18 cellular contexts compared by ENCODE assay signal in genomic region chr1:9133870-9134269, GRCh38.
"Had no signal": no experiment of that assay in that cellular context is flagged by ENCODE, and none has a peak within 500 bp of the region (broad histone marks: within the 10 kb centered on the region; RNA-seq: fewer than 3 reads in every experiment).

No MANE protein-coding gene starts in this region.

- H3K4me1 ChIP-seq: foreskin keratinocyte, lower lobe of right lung had no signal

- DNase-seq: dermis blood vessel endothelial cell; dorsolateral prefrontal cortex; effector CD4-positive, alpha-beta T cell; effector memory CD4-positive, alpha-beta T cell; foreskin keratinocyte; hippocampal formation; left cardiac atrium; mesenchymal stem cell; mucosa of descending colon; naive B cell had no signal

- H3K4me3 ChIP-seq: coronary artery, dorsolateral prefrontal cortex, esophagus muscularis mucosa, gastroesophageal sphincter, heart left ventricle, left lung, lower lobe of right lung, mucosa of descending colon had no signal

- H3K36me3 ChIP-seq: esophagus muscularis mucosa, gastroesophageal sphincter, heart left ventricle, left lung, lower lobe of right lung had no signal

- H3K9me3 ChIP-seq: esophagus muscularis mucosa, gastroesophageal sphincter, heart left ventricle, left lung, lower lobe of right lung, mucosa of descending colon had no signal

- H3K4me3 Mint-ChIP-seq: mesothelial cell of epicardium, naive B cell had no signal

- H3K27me3 ChIP-seq: esophagus muscularis mucosa, gastroesophageal sphincter, left lung had no signal

- ATAC-seq: foreskin keratinocyte, gastroesophageal sphincter, heart left ventricle, left cardiac atrium, left lung, left ventricle myocardium superior, lower lobe of right lung, mucosa of descending colon had no signal

- H3K27ac ChIP-seq: coronary artery, dorsolateral prefrontal cortex, esophagus muscularis mucosa, foreskin keratinocyte, gastroesophageal sphincter, heart left ventricle, left lung had no signal

- H3K9me3 Mint-ChIP-seq: naive B cell had no signal

- H3K36me3 Mint-ChIP-seq: mesothelial cell of epicardium, naive B cell had no signal
